ENCODE assay signal across 4 cellular contexts in the genomic region with DNA sequence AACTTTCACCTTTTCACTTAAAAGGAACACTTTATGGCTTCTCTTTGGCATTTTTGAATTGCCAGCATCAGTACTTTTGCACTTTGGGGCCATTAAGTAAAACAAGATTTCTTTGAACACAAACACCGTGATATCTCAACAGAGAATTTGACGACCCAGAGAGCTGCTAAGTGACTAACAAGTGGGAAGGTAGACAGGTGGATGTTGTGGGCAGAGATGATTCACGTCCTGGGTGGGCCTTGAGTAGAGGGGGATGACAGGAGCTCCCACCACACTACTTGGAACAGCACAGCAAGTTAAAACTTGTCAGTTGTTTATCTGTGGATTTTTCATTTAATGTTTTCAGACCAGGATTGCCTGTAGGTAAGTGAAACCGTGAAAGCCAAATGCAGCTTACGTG. TPM values are rescaled to one million over a fixed set of nuclear protein-coding genes. Genes with fewer than 3 reads are reported as not detected.
"Had no signal": no experiment of that assay in that cellular context is flagged by ENCODE, and none has a peak within 500 bp of the region (broad histone marks: within the 10 kb centered on the region; RNA-seq: fewer than 3 reads in every experiment).

No MANE protein-coding gene starts in this region.

RNA-seq across cellular contexts. Expression of a gene that starts 18.7 kb away (rescaled TPM):
- total RNA-seq: astrocyte, osteoblast, urinary bladder had no signal
- polyA plus RNA-seq: immature natural killer cell had no signal
